8 cellular contexts compared by ENCODE assay signal in the genomic region with DNA sequence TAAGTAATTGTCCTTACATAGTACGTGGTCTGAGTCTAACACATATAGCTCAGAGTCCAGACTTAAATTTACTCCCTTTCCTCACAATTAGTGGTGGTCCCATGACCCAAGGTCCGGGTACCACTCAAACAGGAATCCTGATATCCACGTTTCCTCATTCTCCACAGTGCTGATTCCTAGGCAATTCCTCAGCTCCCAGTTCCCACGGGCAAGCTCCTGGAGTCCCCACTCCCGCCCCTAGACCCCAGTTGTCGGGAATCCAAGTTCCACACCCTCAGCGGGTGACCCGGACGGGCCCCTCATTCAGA. TPM values are rescaled to one million over a fixed set of nuclear protein-coding genes. Genes with fewer than 3 reads are reported as not detected.
DNase-seq lines count a peak whose midpoint lies in the region; ATAC-seq, FAIRE-seq and TF ChIP-seq lines count a peak whose summit lies in the region.

No MANE protein-coding gene starts in this region.

- H3K79me2 ChIP-seq in HepG2 (ENCODE audit: insufficient read depth, low read length), result peaks cover 49% of the 10 kb centered on the region

- H3K4me1 Mint-ChIP-seq in activated CD4-positive, alpha-beta T cell treated with anti-CD3 and anti-CD28 coated beads, Interleukin-2, amount 10 ng/mL, durations not matched to agents 7 days and 5 days, result peaks cover 48% of the 10 kb centered on the region

- H3K27ac ChIP-seq in adipose tissue (ENCODE audit: low read depth, low read length) (peak overlapping the region; percentile 7), HepG2 (ENCODE audit: extremely low read length, insufficient read depth, low read length) (peak overlapping the region; percentile 99), thymus (ENCODE audit: low read depth) (peak overlapping the region; percentile 91)

- peak overlapping the region; percentile 97 for H3K27ac Mint-ChIP-seq in activated CD4-positive, alpha-beta T cell treated with anti-CD3 and anti-CD28 coated beads, Interleukin-2, amount 10 ng/mL, durations not matched to agents 7 days and 5 days

- no peak for TF ChIP-seq CTCF in HepG2 (CRISPR knock-in tag; IDR thresholded peaks at IDR 0.05)

- intact Hi-C loops in HepG2 (cut with micrococcal nuclease; ENCODE audit: unreplicated experiment), result no loop called here

- no peak for DNase-seq in activated CD4-positive, alpha-beta T cell treated with anti-CD3 and anti-CD28 coated beads, Interleukin-2, amount 10 ng/mL, durations not matched to agents 7 days and 5 days
- DNase-seq in activated CD4-positive, alpha-beta T cell treated with anti-CD3 and anti-CD28 coated beads, Interleukin-2, amount 50 U/mL, for 4 hours, result no peak
- DNase-seq in HepG2 (ENCODE audit: low spot score), result no peak
- DNase-seq in stimulated activated naive CD4-positive, alpha-beta T cell (lab: John Stamatoyannopoulos, UW), result no peak

- CTCF ChIA-PET in activated CD4-positive, alpha-beta T cell treated with anti-CD3 and anti-CD28 coated beads, Interleukin-2, amount 10 ng/mL, durations not matched to agents 7 days and 5 days (lab: Charles Lee), result interaction anchor here (0.6 to 2.6 kb wide), 16 partner anchors 10 to 231 kb away, joined by 3 to 22 read pairs (median 5); a partner anchor contains a TSS
- CTCF ChIA-PET in HepG2 (lab: Yijun Ruan, JAX; ENCODE audit: low intra/inter-chr PET ratio, low total read pairs), result no interaction called here

- ATAC-seq in HepG2, result no peak
- ATAC-seq in HG02623 (IDR thresholded peaks at IDR 0.05; ENCODE audit: unreplicated experiment), result no peak
- no peak for ATAC-seq in GM21619 (IDR thresholded peaks at IDR 0.05; ENCODE audit: unreplicated experiment)

- POLR2A ChIA-PET in activated CD4-positive, alpha-beta T cell treated with anti-CD3 and anti-CD28 coated beads, Interleukin-2, amount 10 ng/mL, durations not matched to agents 7 days and 5 days (lab: Charles Lee), result interaction anchor here (0.6 to 1.7 kb wide), 3 partner anchors 10 to 59 kb away, joined by 3 to 8 read pairs (median 7); a partner anchor contains a TSS
- POLR2A ChIA-PET in HepG2 (lab: Yijun Ruan, JAX), result interaction anchor here (0.6 to 3.4 kb wide), 9 partner anchors 11 to 67 kb away, joined by 3 to 51 read pairs (median 4); a partner anchor contains a TSS

- BruUV-seq in HepG2 (replicated peaks; lab: Mats Ljungman, UMichigan), result no TSS peak

- FAIRE-seq in HepG2 (lab: Jason Lieb, UNC), result no peak

- peak overlapping the region; percentile 98 for H3K9ac ChIP-seq in HepG2 (ENCODE audit: insufficient read depth, low read depth, low read length)

- H4K20me1 ChIP-seq in HepG2 (ENCODE audit: insufficient read depth, low read length), result peaks cover 20% of the 10 kb centered on the region

- H3K36me3 Mint-ChIP-seq in activated CD4-positive, alpha-beta T cell treated with anti-CD3 and anti-CD28 coated beads, Interleukin-2, amount 10 ng/mL, durations not matched to agents 7 days and 5 days (ENCODE audit: low read depth), result peaks cover 34% of the 10 kb centered on the region

- TF ChIP-seq EP300 in HepG2 (IDR thresholded peaks at IDR 0.05; ENCODE audit: low read depth in 2 of 2, low read length in 2 of 2), result no peak
- TF ChIP-seq EP300 in HepG2 (CRISPR knock-in tag; IDR thresholded peaks at IDR 0.05; ENCODE audit: borderline replicate concordance), result no peak

- H3K4me2 ChIP-seq in HepG2 (ENCODE audit: low read depth, low read length), result peak overlapping the region; percentile 94

- H3K4me3 ChIP-seq in HepG2 (replicated peaks in 1 of 3; ENCODE audit: insufficient read depth in 1 of 3, low read depth in 2 of 3, low read length in 3 of 3) (peak overlapping the region; percentile 85 to 97 (median 86)), thymus (ENCODE audit: low read length) (peak overlapping the region; percentile 88)

- H3K4me3 Mint-ChIP-seq in activated CD4-positive, alpha-beta T cell treated with anti-CD3 and anti-CD28 coated beads, Interleukin-2, amount 10 ng/mL, durations not matched to agents 7 days and 5 days, result peak overlapping the region; percentile 89

- H3K27me3 ChIP-seq in HepG2 (ENCODE audit: control insufficient read depth in 1 of 2, insufficient read depth in 2 of 2, low read length in 2 of 2) (no peaks in the 10 kb centered on the region; a peak in 1 of 5 replicates), thymus (ENCODE audit: control insufficient read depth, insufficient read depth) (no peaks in the 10 kb centered on the region)

- in situ Hi-C loops in HepG2 (cut with HindIII; ENCODE audit: extremely low pct_ligation_motif_present, low pct_unique_long_range_greater_than_20kb), result no loop called here

- H2AFZ ChIP-seq in HepG2 (ENCODE audit: low read length), result no peak overlapping the region

- no peak; a peak in 1 of 4 replicates for TF ChIP-seq POLR2A in HepG2 (IDR thresholded peaks at IDR 0.05; ENCODE audit: insufficient read depth in 1 of 2, low read depth in 2 of 2, low read length in 2 of 2)

- H3K27me3 Mint-ChIP-seq in activated CD4-positive, alpha-beta T cell treated with anti-CD3 and anti-CD28 coated beads, Interleukin-2, amount 10 ng/mL, durations not matched to agents 7 days and 5 days, result no peaks in the 10 kb centered on the region

- no peak for TF ChIP-seq RAD21 in HepG2 (CRISPR knock-in tag; IDR thresholded peaks at IDR 0.05)

- no peaks in the 10 kb centered on the region for H3K9me3 Mint-ChIP-seq in activated CD4-positive, alpha-beta T cell treated with anti-CD3 and anti-CD28 coated beads, Interleukin-2, amount 10 ng/mL, durations not matched to agents 7 days and 5 days

- H3K4me1 ChIP-seq in HepG2 (ENCODE audit: insufficient read depth, low read length), result peaks cover 49% of the 10 kb centered on the region
- peaks cover 18% of the 10 kb centered on the region for H3K4me1 ChIP-seq in thymus (ENCODE audit: control insufficient read depth, insufficient read depth, low read length)

- WGBS in adipose tissue, 3 donors, result 0% methylated on average over 9 of the region's 9 CpGs
- WGBS in HepG2 (ENCODE audit: low lambda C conversion rate), result 2% methylated on average over 6 of the region's 9 CpGs
- WGBS in thymus, result under 1% methylated on average over 9 of the region's 9 CpGs

- H3K9me3 ChIP-seq in HepG2 (ENCODE audit: low read length) (no peaks in the 10 kb centered on the region), thymus (ENCODE audit: control insufficient read depth) (no peaks in the 10 kb centered on the region)

- peaks cover 20 to 33% of the 10 kb centered on the region in 2 experiments for H3K36me3 ChIP-seq in HepG2 (replicated peaks in 1 of 2; ENCODE audit: control insufficient read depth in 1 of 2, insufficient read depth in 2 of 2, low read length in 2 of 2)
- peaks cover 31% of the 10 kb centered on the region for H3K36me3 ChIP-seq in thymus (ENCODE audit: control insufficient read depth, insufficient read depth)

RNA-seq across cellular contexts. Expression of a gene that starts 0.6 kb away (rescaled TPM):
- 100 to 1,000 TPM; 222 to 226 TPM for total RNA-seq in activated CD4-positive, alpha-beta T cell treated with anti-CD3 and anti-CD28 coated beads, Interleukin-2, amount 10 ng/mL, durations not matched to agents 7 days and 5 days
- polyA plus RNA-seq in adipose tissue (100 to 1,000 TPM; 143 to 267 (median 219) TPM), HepG2 (2011; rRNA removed) (160 and 166 TPM in 2 replicates), thymus (290 TPM)
- total RNA-seq in HepG2 (2016; rRNA removed; fragmentation: Illumina TruSeq; extraction: Trizol), result 159 and 179 TPM in 2 replicates
- 156 and 157 TPM in 2 replicates for total RNA-seq in HepG2 (2016; cell fraction: cytosol; rRNA removed; fragmentation: Illumina TruSeq; extraction: Trizol; ENCODE audit: low read depth)
- total RNA-seq in HepG2 (2016; cell fraction: insoluble cytoplasmic fraction; rRNA removed; fragmentation: Illumina TruSeq; extraction: Trizol), result 154 and 178 TPM in 2 replicates
- total RNA-seq in HepG2 (2016; cell fraction: membrane; rRNA removed; fragmentation: Illumina TruSeq; extraction: Trizol), result 185 and 199 TPM in 2 replicates
- 62.7 and 73.8 TPM in 2 replicates for total RNA-seq in HepG2 (2016; cell fraction: nucleus; rRNA removed; fragmentation: Illumina TruSeq; extraction: Trizol)
- polyA plus RNA-seq in HepG2 (2011; cell fraction: cytosol; rRNA removed), result 192 and 223 TPM in 2 replicates
- polyA plus RNA-seq in HepG2 (2011; cell fraction: nucleus; rRNA removed), result 109 and 112 TPM in 2 replicates
- 136 and 148 TPM in 2 replicates for polyA plus RNA-seq in HepG2 (2012)
- 176 and 190 TPM in 2 replicates for polyA plus RNA-seq in HepG2 (2016; cell fraction: cytosol; fragmentation: Illumina TruSeq; extraction: Trizol; ENCODE audit: low read depth)
- 222 and 228 TPM in 2 replicates for polyA plus RNA-seq in HepG2 (2016; cell fraction: insoluble cytoplasmic fraction; fragmentation: Illumina TruSeq; extraction: Trizol; ENCODE audit: low read depth)
- polyA plus RNA-seq in HepG2 (2016; cell fraction: membrane; fragmentation: Illumina TruSeq; extraction: Trizol; ENCODE audit: low read depth), result 221 and 223 TPM in 2 replicates
- 208 and 213 TPM in 2 replicates for polyA plus RNA-seq in HepG2 (2016; cell fraction: nucleus; fragmentation: Illumina TruSeq; extraction: Trizol; ENCODE audit: insufficient read depth, low read depth)
- polyA minus RNA-seq in HepG2 (2011; rRNA and poly(A)+ RNA removed; ENCODE audit: low replicate concordance), result 41.5 and 65.9 TPM in 2 replicates
- 36.6 and 38.7 TPM in 2 replicates for polyA minus RNA-seq in HepG2 (2011; cell fraction: cytosol; rRNA and poly(A)+ RNA removed)
- 22.7 and 23.7 TPM in 2 replicates for polyA minus RNA-seq in HepG2 (2011; cell fraction: nucleus; rRNA and poly(A)+ RNA removed)

RNA-seq across cellular contexts. Expression of a gene that starts 3.4 kb away (rescaled TPM):
- total RNA-seq in activated CD4-positive, alpha-beta T cell treated with anti-CD3 and anti-CD28 coated beads, Interleukin-2, amount 10 ng/mL, durations not matched to agents 7 days and 5 days, result 10 to 100 TPM; 67.2 to 68.3 TPM
- polyA plus RNA-seq in adipose tissue, result 10 to 100 TPM; 50.9 to 94.1 (median 93.1) TPM
- total RNA-seq in HepG2 (2016; rRNA removed; fragmentation: Illumina TruSeq; extraction: Trizol), result 51.5 and 57.7 TPM in 2 replicates
- total RNA-seq in HepG2 (2016; cell fraction: cytosol; rRNA removed; fragmentation: Illumina TruSeq; extraction: Trizol; ENCODE audit: low read depth), result 38.1 and 40.8 TPM in 2 replicates
- 47.8 and 67.8 TPM in 2 replicates for total RNA-seq in HepG2 (2016; cell fraction: insoluble cytoplasmic fraction; rRNA removed; fragmentation: Illumina TruSeq; extraction: Trizol)
- total RNA-seq in HepG2 (2016; cell fraction: membrane; rRNA removed; fragmentation: Illumina TruSeq; extraction: Trizol), result 42.5 and 45.5 TPM in 2 replicates
- total RNA-seq in HepG2 (2016; cell fraction: nucleus; rRNA removed; fragmentation: Illumina TruSeq; extraction: Trizol), result 20.5 and 30.0 TPM in 2 replicates
- polyA plus RNA-seq in HepG2 (2011; rRNA removed), result 59.4 and 67.5 TPM in 2 replicates
- polyA plus RNA-seq in HepG2 (2011; cell fraction: cytosol; rRNA removed), result 53.8 and 70.0 TPM in 2 replicates
- polyA plus RNA-seq in HepG2 (2011; cell fraction: nucleus; rRNA removed), result 42.4 and 59.2 TPM in 2 replicates
- polyA plus RNA-seq in HepG2 (2012), result 26.3 and 37.0 TPM in 2 replicates
- polyA plus RNA-seq in HepG2 (2016; cell fraction: cytosol; fragmentation: Illumina TruSeq; extraction: Trizol; ENCODE audit: low read depth), result 38.9 and 39.2 TPM in 2 replicates
- 52.9 and 54.2 TPM in 2 replicates for polyA plus RNA-seq in HepG2 (2016; cell fraction: insoluble cytoplasmic fraction; fragmentation: Illumina TruSeq; extraction: Trizol; ENCODE audit: low read depth)
- polyA plus RNA-seq in HepG2 (2016; cell fraction: membrane; fragmentation: Illumina TruSeq; extraction: Trizol; ENCODE audit: low read depth), result 39.6 and 39.8 TPM in 2 replicates
- polyA plus RNA-seq in HepG2 (2016; cell fraction: nucleus; fragmentation: Illumina TruSeq; extraction: Trizol; ENCODE audit: insufficient read depth, low read depth), result 50.5 and 50.9 TPM in 2 replicates
- polyA minus RNA-seq in HepG2 (2011; rRNA and poly(A)+ RNA removed; ENCODE audit: low replicate concordance), result 45.5 and 170 TPM in 2 replicates
- polyA minus RNA-seq in HepG2 (2011; cell fraction: cytosol; rRNA and poly(A)+ RNA removed), result 15.5 and 16.4 TPM in 2 replicates
- polyA minus RNA-seq in HepG2 (2011; cell fraction: nucleus; rRNA and poly(A)+ RNA removed), result 11.2 and 13.4 TPM in 2 replicates
- polyA plus RNA-seq in thymus, result 50.0 TPM

RNA-seq across cellular contexts. Expression of a gene that starts 10.1 kb away (rescaled TPM):
- 10 to 100 TPM; 80.5 to 90.7 TPM for total RNA-seq in activated CD4-positive, alpha-beta T cell treated with anti-CD3 and anti-CD28 coated beads, Interleukin-2, amount 10 ng/mL, durations not matched to agents 7 days and 5 days
- polyA plus RNA-seq in adipose tissue (10 to 100 TPM; 14.3 to 36.9 (median 21.9) TPM), HepG2 (2011; rRNA removed) (61.0 and 76.1 TPM in 2 replicates), thymus (28.3 TPM)
- 31.7 and 33.6 TPM in 2 replicates for total RNA-seq in HepG2 (2016; rRNA removed; fragmentation: Illumina TruSeq; extraction: Trizol)
- 8.0 and 12.5 TPM in 2 replicates for total RNA-seq in HepG2 (2016; cell fraction: cytosol; rRNA removed; fragmentation: Illumina TruSeq; extraction: Trizol; ENCODE audit: low read depth)
- total RNA-seq in HepG2 (2016; cell fraction: insoluble cytoplasmic fraction; rRNA removed; fragmentation: Illumina TruSeq; extraction: Trizol), result 25.3 and 38.9 TPM in 2 replicates
- total RNA-seq in HepG2 (2016; cell fraction: membrane; rRNA removed; fragmentation: Illumina TruSeq; extraction: Trizol), result 11.9 and 12.3 TPM in 2 replicates
- total RNA-seq in HepG2 (2016; cell fraction: nucleus; rRNA removed; fragmentation: Illumina TruSeq; extraction: Trizol), result 61.9 and 64.9 TPM in 2 replicates
- polyA plus RNA-seq in HepG2 (2011; cell fraction: cytosol; rRNA removed), result 38.5 and 42.9 TPM in 2 replicates
- 224 and 272 TPM in 2 replicates for polyA plus RNA-seq in HepG2 (2011; cell fraction: nucleus; rRNA removed)
- 28.4 and 35.1 TPM in 2 replicates for polyA plus RNA-seq in HepG2 (2012)
- polyA plus RNA-seq in HepG2 (2016; cell fraction: cytosol; fragmentation: Illumina TruSeq; extraction: Trizol; ENCODE audit: low read depth), result 2.2 and 2.4 TPM in 2 replicates
- 21.0 and 28.3 TPM in 2 replicates for polyA plus RNA-seq in HepG2 (2016; cell fraction: insoluble cytoplasmic fraction; fragmentation: Illumina TruSeq; extraction: Trizol; ENCODE audit: low read depth)
- polyA plus RNA-seq in HepG2 (2016; cell fraction: membrane; fragmentation: Illumina TruSeq; extraction: Trizol; ENCODE audit: low read depth), result 6.6 and 7.3 TPM in 2 replicates
- polyA plus RNA-seq in HepG2 (2016; cell fraction: nucleus; fragmentation: Illumina TruSeq; extraction: Trizol; ENCODE audit: insufficient read depth, low read depth), result 143 and 147 TPM in 2 replicates
- polyA minus RNA-seq in HepG2 (2011; rRNA and poly(A)+ RNA removed; ENCODE audit: low replicate concordance), result 198 and 267 TPM in 2 replicates
- 42.5 and 44.2 TPM in 2 replicates for polyA minus RNA-seq in HepG2 (2011; cell fraction: cytosol; rRNA and poly(A)+ RNA removed)
- 77.4 and 98.6 TPM in 2 replicates for polyA minus RNA-seq in HepG2 (2011; cell fraction: nucleus; rRNA and poly(A)+ RNA removed)

RNA-seq across cellular contexts. Expression of a gene that starts 17.7 kb away (rescaled TPM):
- not detected for total RNA-seq in activated CD4-positive, alpha-beta T cell treated with anti-CD3 and anti-CD28 coated beads, Interleukin-2, amount 10 ng/mL, durations not matched to agents 7 days and 5 days
- polyA plus RNA-seq in adipose tissue, result under 1 TPM in 1 of 3 donors, not detected in 2; 0.07 TPM
- not detected in 2 replicates for total RNA-seq in HepG2 (2016; rRNA removed; fragmentation: Illumina TruSeq; extraction: Trizol)
- total RNA-seq in HepG2 (2016; cell fraction: cytosol; rRNA removed; fragmentation: Illumina TruSeq; extraction: Trizol; ENCODE audit: low read depth), result 0.10 TPM in 1 of 2 replicates, not detected in the other
- not detected in 2 replicates for total RNA-seq in HepG2 (2016; cell fraction: insoluble cytoplasmic fraction; rRNA removed; fragmentation: Illumina TruSeq; extraction: Trizol)
- total RNA-seq in HepG2 (2016; cell fraction: membrane; rRNA removed; fragmentation: Illumina TruSeq; extraction: Trizol), result not detected in 2 replicates
- total RNA-seq in HepG2 (2016; cell fraction: nucleus; rRNA removed; fragmentation: Illumina TruSeq; extraction: Trizol), result not detected in 2 replicates
- not detected in 2 replicates for polyA plus RNA-seq in HepG2 (2011; rRNA removed)
- polyA plus RNA-seq in HepG2 (2011; cell fraction: cytosol; rRNA removed), result not detected in 2 replicates
- polyA plus RNA-seq in HepG2 (2011; cell fraction: nucleus; rRNA removed), result 0.08 TPM in 1 of 2 replicates, not detected in the other
- polyA plus RNA-seq in HepG2 (2012), result not detected in 2 replicates
- polyA plus RNA-seq in HepG2 (2016; cell fraction: cytosol; fragmentation: Illumina TruSeq; extraction: Trizol; ENCODE audit: low read depth), result not detected in 2 replicates
- polyA plus RNA-seq in HepG2 (2016; cell fraction: insoluble cytoplasmic fraction; fragmentation: Illumina TruSeq; extraction: Trizol; ENCODE audit: low read depth), result not detected in 2 replicates
- not detected in 2 replicates for polyA plus RNA-seq in HepG2 (2016; cell fraction: membrane; fragmentation: Illumina TruSeq; extraction: Trizol; ENCODE audit: low read depth)
- not detected in 2 replicates for polyA plus RNA-seq in HepG2 (2016; cell fraction: nucleus; fragmentation: Illumina TruSeq; extraction: Trizol; ENCODE audit: insufficient read depth, low read depth)
- not detected in 2 replicates for polyA minus RNA-seq in HepG2 (2011; rRNA and poly(A)+ RNA removed; ENCODE audit: low replicate concordance)
- polyA minus RNA-seq in HepG2 (2011; cell fraction: cytosol; rRNA and poly(A)+ RNA removed), result not detected in 2 replicates
- polyA minus RNA-seq in HepG2 (2011; cell fraction: nucleus; rRNA and poly(A)+ RNA removed), result not detected in 2 replicates
- polyA plus RNA-seq in thymus, result 0.46 TPM

RNA-seq across cellular contexts. Expression of a gene that starts 37.4 kb away (rescaled TPM):
- total RNA-seq in activated CD4-positive, alpha-beta T cell treated with anti-CD3 and anti-CD28 coated beads, Interleukin-2, amount 10 ng/mL, durations not matched to agents 7 days and 5 days, result 1 to 10 TPM; 5.3 to 5.9 TPM
- 1 to 10 TPM; 3.9 to 7.4 (median 6.6) TPM for polyA plus RNA-seq in adipose tissue
- 4.6 and 6.1 TPM in 2 replicates for total RNA-seq in HepG2 (2016; rRNA removed; fragmentation: Illumina TruSeq; extraction: Trizol)
- total RNA-seq in HepG2 (2016; cell fraction: cytosol; rRNA removed; fragmentation: Illumina TruSeq; extraction: Trizol; ENCODE audit: low read depth), result 1.2 and 2.0 TPM in 2 replicates
- total RNA-seq in HepG2 (2016; cell fraction: insoluble cytoplasmic fraction; rRNA removed; fragmentation: Illumina TruSeq; extraction: Trizol), result 3.8 and 6.5 TPM in 2 replicates
- total RNA-seq in HepG2 (2016; cell fraction: membrane; rRNA removed; fragmentation: Illumina TruSeq; extraction: Trizol), result 2.3 and 2.8 TPM in 2 replicates
- 5.5 and 5.9 TPM in 2 replicates for total RNA-seq in HepG2 (2016; cell fraction: nucleus; rRNA removed; fragmentation: Illumina TruSeq; extraction: Trizol)
- 5.7 and 7.0 TPM in 2 replicates for polyA plus RNA-seq in HepG2 (2011; rRNA removed)
- 6.0 and 11.9 TPM in 2 replicates for polyA plus RNA-seq in HepG2 (2011; cell fraction: cytosol; rRNA removed)
- polyA plus RNA-seq in HepG2 (2011; cell fraction: nucleus; rRNA removed), result 21.5 and 25.3 TPM in 2 replicates
- 3.3 TPM in 2 replicates for polyA plus RNA-seq in HepG2 (2012)
- polyA plus RNA-seq in HepG2 (2016; cell fraction: cytosol; fragmentation: Illumina TruSeq; extraction: Trizol; ENCODE audit: low read depth), result 1.7 and 1.9 TPM in 2 replicates
- 4.4 and 5.7 TPM in 2 replicates for polyA plus RNA-seq in HepG2 (2016; cell fraction: insoluble cytoplasmic fraction; fragmentation: Illumina TruSeq; extraction: Trizol; ENCODE audit: low read depth)
- 1.9 and 2.7 TPM in 2 replicates for polyA plus RNA-seq in HepG2 (2016; cell fraction: membrane; fragmentation: Illumina TruSeq; extraction: Trizol; ENCODE audit: low read depth)
- 12.6 and 13.0 TPM in 2 replicates for polyA plus RNA-seq in HepG2 (2016; cell fraction: nucleus; fragmentation: Illumina TruSeq; extraction: Trizol; ENCODE audit: insufficient read depth, low read depth)
- polyA minus RNA-seq in HepG2 (2011; rRNA and poly(A)+ RNA removed; ENCODE audit: low replicate concordance), result 10.4 and 13.8 TPM in 2 replicates
- polyA minus RNA-seq in HepG2 (2011; cell fraction: cytosol; rRNA and poly(A)+ RNA removed), result 3.2 and 4.4 TPM in 2 replicates
- polyA minus RNA-seq in HepG2 (2011; cell fraction: nucleus; rRNA and poly(A)+ RNA removed), result 2.7 and 4.4 TPM in 2 replicates
- polyA plus RNA-seq in thymus, result 6.5 TPM

Comparison
In these comparisons a context has a peak if more than half of its experiments do, and no peak if none do; other contexts are left out.
1. H3K27ac ChIP-seq: peak in every context shown above with its lines; median percentile 99 in HepG2; 91 in thymus; 7 in adipose tissue.